ENCODE assay signal across 1 cellular context in the genomic region with DNA sequence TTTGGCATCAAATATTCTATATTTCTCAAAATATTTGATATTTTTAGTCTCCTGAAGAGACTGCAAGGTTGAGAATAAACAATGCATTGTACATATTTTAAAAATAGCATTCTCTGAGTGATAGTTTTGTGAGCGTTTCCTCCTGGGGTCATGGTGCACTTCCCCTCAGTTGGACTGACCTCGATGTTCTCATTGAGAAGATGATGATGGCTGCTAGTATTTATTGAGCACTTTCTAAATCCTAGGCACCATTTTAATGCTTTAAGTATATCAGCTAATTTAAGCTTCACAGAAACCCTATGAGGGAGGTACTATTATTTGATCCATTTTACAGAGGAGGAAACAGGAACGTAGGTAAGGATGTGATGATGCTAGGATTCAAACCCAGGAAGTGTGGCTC.
TF ChIP-seq lines count a peak whose summit lies in the region.

No MANE protein-coding gene starts in this region.

TF ChIP-seq in GM12878, 131 proteins besides CTCF, POLR2A, EP300 and RAD21:
- TF ChIP-seq ETV6 (conservative IDR thresholded peaks at IDR 0.05 in 1 of 2, IDR thresholded peaks at IDR 0.05 in 1 of 2; ENCODE audit: borderline replicate concordance in 1 of 2, low read depth in 1 of 2) (0 out of 4 replicates have a peak, but pooled peaks of 1 of the 2 experiments have one; percentile 36), MEF2A (IDR thresholded peaks at IDR 0.05; ENCODE audit: insufficient read depth, low read depth, low read length) (0 out of 2 replicates have a peak, but pooled peaks have one; percentile 57), CEBPB (IDR thresholded peaks at IDR 0.05; ENCODE audit: borderline replicate concordance in 1 of 2, low read depth in 2 of 2, low read length in 2 of 2) (no peak), YY1 (IDR thresholded peaks at IDR 0.05; ENCODE audit: low read depth, low read length) (0 out of 2 replicates have a peak, but pooled peaks have one; percentile 7), RFX5 (IDR thresholded peaks at IDR 0.05; ENCODE audit: low read depth, low read length) (no peak), NFYA (IDR thresholded peaks at IDR 0.05; ENCODE audit: borderline replicate concordance, low read depth, low read length) (no peak), SPI1 (IDR thresholded peaks at IDR 0.05; ENCODE audit: borderline replicate concordance, insufficient read depth, low read depth, low read length) (peak; percentile 66; the same call in 1 of the 2 replicates)
- TF ChIP-seq, protein P1, sequence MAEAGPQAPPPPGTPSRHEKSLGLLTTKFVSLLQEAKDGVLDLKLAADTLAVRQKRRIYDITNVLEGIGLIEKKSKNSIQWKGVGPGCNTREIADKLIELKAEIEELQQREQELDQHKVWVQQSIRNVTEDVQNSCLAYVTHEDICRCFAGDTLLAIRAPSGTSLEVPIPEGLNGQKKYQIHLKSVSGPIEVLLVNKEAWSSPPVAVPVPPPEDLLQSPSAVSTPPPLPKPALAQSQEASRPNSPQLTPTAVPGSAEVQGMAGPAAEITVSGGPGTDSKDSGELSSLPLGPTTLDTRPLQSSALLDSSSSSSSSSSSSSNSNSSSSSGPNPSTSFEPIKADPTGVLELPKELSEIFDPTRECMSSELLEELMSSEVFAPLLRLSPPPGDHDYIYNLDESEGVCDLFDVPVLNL (IDR thresholded peaks at IDR 0.05; ENCODE audit: low read depth, low read length), result no peak
- TF ChIP-seq, protein P2, sequence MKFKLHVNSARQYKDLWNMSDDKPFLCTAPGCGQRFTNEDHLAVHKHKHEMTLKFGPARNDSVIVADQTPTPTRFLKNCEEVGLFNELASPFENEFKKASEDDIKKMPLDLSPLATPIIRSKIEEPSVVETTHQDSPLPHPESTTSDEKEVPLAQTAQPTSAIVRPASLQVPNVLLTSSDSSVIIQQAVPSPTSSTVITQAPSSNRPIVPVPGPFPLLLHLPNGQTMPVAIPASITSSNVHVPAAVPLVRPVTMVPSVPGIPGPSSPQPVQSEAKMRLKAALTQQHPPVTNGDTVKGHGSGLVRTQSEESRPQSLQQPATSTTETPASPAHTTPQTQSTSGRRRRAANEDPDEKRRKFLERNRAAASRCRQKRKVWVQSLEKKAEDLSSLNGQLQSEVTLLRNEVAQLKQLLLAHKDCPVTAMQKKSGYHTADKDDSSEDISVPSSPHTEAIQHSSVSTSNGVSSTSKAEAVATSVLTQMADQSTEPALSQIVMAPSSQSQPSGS (IDR thresholded peaks at IDR 0.05; ENCODE audit: low read length), result peak; percentile 35; the same call in 1 of the 2 replicates
